ENCODE assay signal across 8 cellular contexts in genomic region chr10:114458955-114459354, GRCh38. TPM values are rescaled to one million over a fixed set of nuclear protein-coding genes. Genes with fewer than 3 reads are reported as not detected.
DNase-seq lines count a peak whose midpoint lies in the region; ATAC-seq and TF ChIP-seq lines count a peak whose summit lies in the region.

No MANE protein-coding gene starts in this region.

- H3K27ac Mint-ChIP-seq in endodermal cell, result peak overlapping the region; percentile 69
- no peak overlapping the region for H3K27ac Mint-ChIP-seq in neural progenitor cell

- TF ChIP-seq CTCF in PC-3 (conservative IDR thresholded peaks at IDR 0.05; ENCODE audit: low read depth, low read length) (peak; percentile 66), endodermal cell (conservative IDR thresholded peaks at IDR 0.05) (peak; percentile 79), neural progenitor cell (IDR thresholded peaks at IDR 0.05) (peak; percentile 63)

- H3K4me3 ChIP-seq in PC-3 (ENCODE audit: low read length), result no peak overlapping the region
- no peak overlapping the region for H3K4me3 ChIP-seq in endodermal cell (ENCODE audit: low read length)
- H3K4me3 ChIP-seq in neural progenitor cell, result no peak overlapping the region

- H3K9me3 Mint-ChIP-seq in endodermal cell (no peaks in the 10 kb centered on the region), neural progenitor cell (no peaks in the 10 kb centered on the region)

- no peaks in the 10 kb centered on the region for H3F3A ChIP-seq in PC-3 (ENCODE audit: low read length, unreplicated experiment)
- H3F3A ChIP-seq in neural progenitor cell (ENCODE audit: low read depth), result no peaks in the 10 kb centered on the region

- H3K27me3 ChIP-seq in PC-3 (ENCODE audit: low read length) (no peaks in the 10 kb centered on the region), endodermal cell (ENCODE audit: control insufficient read depth, insufficient read depth, low read length, poor library complexity, severe bottlenecking) (no peaks in the 10 kb centered on the region), neural progenitor cell (no peaks in the 10 kb centered on the region)

- no peaks in the 10 kb centered on the region for H4K20me1 ChIP-seq in PC-3 (ENCODE audit: low read length)
- H4K20me1 ChIP-seq in neural progenitor cell (ENCODE audit: low read depth), result no peaks in the 10 kb centered on the region

- H2AFZ ChIP-seq in PC-3 (ENCODE audit: low read length) (0 out of 2 replicates have a peak overlapping the region, but pooled peaks have one; percentile 50), neural progenitor cell (replicated peaks) (no peak overlapping the region)

- H3K79me2 ChIP-seq in PC-3 (ENCODE audit: low read length) (no peaks in the 10 kb centered on the region), neural progenitor cell (ENCODE audit: low read depth) (no peaks in the 10 kb centered on the region)

- H3K27me3 Mint-ChIP-seq in endodermal cell (ENCODE audit: insufficient read depth), result no peaks in the 10 kb centered on the region
- H3K27me3 Mint-ChIP-seq in neural progenitor cell (ENCODE audit: insufficient read depth, low read depth), result no peaks in the 10 kb centered on the region

- peaks cover 18% of the 10 kb centered on the region for H3K36me3 Mint-ChIP-seq in endodermal cell (ENCODE audit: low read depth)
- peaks cover 26% of the 10 kb centered on the region for H3K36me3 Mint-ChIP-seq in neural progenitor cell

- no peaks in the 10 kb centered on the region for H3K4me1 ChIP-seq in PC-3 (ENCODE audit: insufficient read depth, low read length)
- H3K4me1 ChIP-seq in endodermal cell (ENCODE audit: control insufficient read depth, insufficient read depth, low read length), result no peaks in the 10 kb centered on the region
- H3K4me1 ChIP-seq in neural progenitor cell, result no peaks in the 10 kb centered on the region

- 79% methylated on average over 3 of the region's 3 CpGs; no CpG with 5 or more reads in 1 of the 2 experiments for WGBS in endodermal cell (ENCODE audit: insufficient coverage in 1 of 2, insufficient read length in 1 of 2), 2 experiments

- no peaks in the 10 kb centered on the region for H3K9me2 ChIP-seq in PC-3 (replicated peaks; ENCODE audit: low read length)

- H3K4me1 Mint-ChIP-seq in endodermal cell (no peaks in the 10 kb centered on the region), neural progenitor cell (no peaks in the 10 kb centered on the region)

- DNase-seq in Daoy (ENCODE audit: low read depth), result peak; percentile 58
- peak; percentile 47 for DNase-seq in PC-3
- DNase-seq in endodermal cell, result peak; percentile 90
- peak; percentile 62 for DNase-seq in neural progenitor cell (ENCODE audit: low spot score)
- no peak for DNase-seq in ureter (ENCODE audit: low spot score)

- CTCF ChIA-PET in PC-3 (lab: Charles Lee), result interaction anchor here (1.0 kb wide), 1 partner anchor 155 kb away, joined by 9 read pairs; no protein-coding TSS in a partner anchor

- no TSS peak for BruUV-seq in PC-3 (replicated peaks; lab: Mats Ljungman, UMichigan)

- POLR2A ChIA-PET in PC-3 (lab: Charles Lee; ENCODE audit: unreplicated experiment), result no interaction called here

- H3K9me3 ChIP-seq in PC-3 (ENCODE audit: low read length), result no peaks in the 10 kb centered on the region
- H3K9me3 ChIP-seq in endodermal cell (ENCODE audit: control insufficient read depth, low read length), result no peaks in the 10 kb centered on the region
- H3K9me3 ChIP-seq in neural progenitor cell (ENCODE audit: low read depth), result no peaks in the 10 kb centered on the region

- peak; percentile 55 for ATAC-seq in GM21786 (IDR thresholded peaks at IDR 0.05; ENCODE audit: unreplicated experiment)
- ATAC-seq in PC-3, result peak; percentile 56
- ATAC-seq in HG02870 (IDR thresholded peaks at IDR 0.05; ENCODE audit: unreplicated experiment), result no peak
- ATAC-seq in GM18517 (IDR thresholded peaks at IDR 0.05; ENCODE audit: unreplicated experiment), result no peak

- no peak overlapping the region for H3K4me3 Mint-ChIP-seq in endodermal cell
- H3K4me3 Mint-ChIP-seq in neural progenitor cell, result no peak overlapping the region

- intact Hi-C loops in PC-3 (cut with micrococcal nuclease), result no loop called here

- no peak overlapping the region for H3K27ac ChIP-seq in PC-3 (ENCODE audit: low read length)
- no peak overlapping the region for H3K27ac ChIP-seq in endodermal cell (ENCODE audit: low read depth, low read length)
- H3K27ac ChIP-seq in neural progenitor cell, result no peak overlapping the region

- H3K9ac ChIP-seq in PC-3 (ENCODE audit: low read length), result no peak overlapping the region
- H3K9ac ChIP-seq in endodermal cell (ENCODE audit: extremely low read depth, low read length, poor library complexity, severe bottlenecking), result no peak overlapping the region
- H3K9ac ChIP-seq in neural progenitor cell, result no peak overlapping the region

- H3K4me2 ChIP-seq in PC-3 (ENCODE audit: low read length), result no peak overlapping the region
- no peak overlapping the region for H3K4me2 ChIP-seq in neural progenitor cell

- H3K36me3 ChIP-seq in PC-3 (ENCODE audit: low read depth, low read length), result no peaks in the 10 kb centered on the region
- no peaks in the 10 kb centered on the region for H3K36me3 ChIP-seq in endodermal cell (ENCODE audit: control insufficient read depth, insufficient read depth, low read length)
- no peaks in the 10 kb centered on the region for H3K36me3 ChIP-seq in neural progenitor cell

RNA-seq across cellular contexts. Expression of gene AFAP1L2, which starts 54.7 kb away (rescaled TPM):
- total RNA-seq in Daoy (2014; rRNA removed; shearing (Covaris generic)), result 10.9 and 17.1 TPM in 2 replicates
- total RNA-seq in PC-3 (2014; rRNA removed) (0.77 and 0.81 TPM in 2 replicates), endodermal cell (1 to 10 TPM; 1.5 to 2.2 TPM), neural progenitor cell (ENCODE audit: low replicate concordance) (4.8 and 6.9 TPM in 2 replicates), ureter (17.9 TPM)
- polyA plus RNA-seq in endodermal cell (2013, experiment 1 of 2), result 4.6 TPM
- polyA plus RNA-seq in endodermal cell (2013, experiment 2 of 2), result 3.9 TPM

Comparison
In these comparisons a context has a peak if more than half of its experiments do, and no peak if none do; other contexts are left out.
1. ATAC-seq: peak in GM21786 (single experiment) and PC-3 (single experiment); none in HG02870 (single experiment) and GM18517 (single experiment).
2. Peak in every context shown above with its lines, with median percentiles within 50 percentile points of each other: CTCF ChIP-seq.